ENCODE assay signal across 34 cellular contexts in the genomic region with DNA sequence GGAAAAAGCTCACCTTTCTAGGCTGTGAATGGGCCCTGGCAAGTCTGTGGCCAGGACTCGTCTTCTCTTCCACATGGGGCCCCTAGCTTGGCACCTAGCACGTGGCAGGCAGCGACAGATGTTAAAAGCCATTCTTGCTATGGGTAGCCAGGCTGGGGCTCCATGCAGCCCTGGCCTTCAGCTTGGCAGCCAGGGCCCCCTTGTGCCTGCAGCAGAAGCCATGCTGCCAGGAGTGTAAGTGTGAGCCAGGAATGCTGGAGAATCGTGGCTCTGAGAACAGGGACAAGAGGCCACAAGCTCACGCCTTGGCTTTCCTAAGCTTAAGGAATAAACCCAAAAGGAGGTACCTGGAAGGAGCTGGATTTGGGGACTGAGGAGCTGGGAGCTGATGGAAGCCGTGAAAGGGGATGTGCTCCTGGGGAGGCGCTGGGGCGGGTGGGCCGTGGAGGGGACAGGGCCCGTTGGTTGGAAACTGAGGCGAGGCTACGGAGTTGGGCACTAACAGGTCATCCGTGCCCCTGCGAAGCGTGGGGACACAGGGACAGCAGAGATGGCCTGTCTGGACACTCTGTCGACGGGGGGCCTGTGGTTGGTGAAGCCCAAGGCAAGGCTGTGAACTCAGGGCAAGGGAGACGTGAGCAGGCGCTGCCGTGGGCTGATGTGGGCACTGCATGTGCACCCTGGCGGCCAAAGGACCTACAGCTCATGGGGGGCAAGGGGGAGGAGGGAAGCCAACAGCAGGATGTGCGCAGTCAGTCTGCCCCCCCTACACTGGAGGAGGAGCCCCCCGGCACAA. TPM values are rescaled to one million over a fixed set of nuclear protein-coding genes. Genes with fewer than 3 reads are reported as not detected.
"Had no signal": no experiment of that assay in that cellular context is flagged by ENCODE, and none has a peak within 500 bp of the region (broad histone marks: within the 10 kb centered on the region; RNA-seq: fewer than 3 reads in every experiment).

No MANE protein-coding gene starts in this region.

- H3K9me3 ChIP-seq: ascending aorta, MG63, Peyer's patch, SJSA1, SK-N-SH had no signal

- H3K36me3 ChIP-seq: ascending aorta, cardiac muscle cell, MG63, Peyer's patch, SJSA1 had no signal

- H3K27ac ChIP-seq: ascending aorta, cardiac muscle cell, Peyer's patch, SJSA1, VCaP had no signal

- ATAC-seq: T-cell had no signal

- DNase-seq: activated B cell treated with CpG ODN at 0.5 μM for 24 hours; activated CD4-positive, alpha-beta memory T cell treated with anti-CD3 and anti-CD28 coated beads for 36 hours; activated CD4-positive, alpha-beta T cell treated with anti-CD3 and anti-CD28 coated beads for 4 hours; activated CD4-positive, alpha-beta T cell treated with anti-CD3 and anti-CD28 coated beads, Interleukin-2, amount 50 U/mL, for 1 hour; activated CD4-positive, CD25-positive, alpha-beta regulatory T cell treated with anti-CD3 and anti-CD28 coated beads, Interleukin-2, amount 50 U/mL, for 72 hours; activated gamma-delta T cell; activated naive CD4-positive, alpha-beta T cell treated with Interleukin-2 at 50 U/mL for 16 hours; activated naive CD8-positive, alpha-beta T cell treated with anti-CD3 and anti-CD28 coated beads, Interleukin-2, amount 10 ng/mL, durations not matched to agents 7 days and 5 days; amygdala; Kasumi-1; KG1; MG63; NCI-H1048; NCI-H1105 treated with DMSO at 0.1 percent for 48 hours; NCI-H1436; NCI-H1694; NCI-H1930; NCI-H2081 treated with DMSO at 0.1 percent for 48 hours; NCI-H345; NCI-H524 treated with DMSO at 0.1 percent for 48 hours; Peyer's patch; RPMI8226; SHP77 treated with DMSO at 0.1 percent for 48 hours; SK-N-SH; T-cell; T-helper 2 cell; T-helper 9 cell had no signal

- H3K4me3 ChIP-seq: ascending aorta, cardiac muscle cell, MG63, Peyer's patch, SJSA1 had no signal

- H3K4me1 ChIP-seq: ascending aorta, Peyer's patch, SJSA1 had no signal

- H3K27me3 ChIP-seq: ascending aorta, cardiac muscle cell, MG63, Peyer's patch, SJSA1 had no signal

RNA-seq across cellular contexts. Expression of gene OPN1LW, which starts 0.9 kb away (rescaled TPM):
- total RNA-seq: activated B cell treated with CpG ODN at 0.5 μM for 24 hours; activated CD4-positive, alpha-beta memory T cell treated with anti-CD3 and anti-CD28 coated beads for 36 hours; activated naive CD8-positive, alpha-beta T cell treated with anti-CD3 and anti-CD28 coated beads, Interleukin-2, amount 10 ng/mL, durations not matched to agents 7 days and 5 days; activated T-helper 2 cell treated with anti-CD3 and anti-CD28 coated beads, Interferon-gamma antibody, Interleukin-2, Interleukin-4, amounts not matched to agents 10 μg/mL and 5 μg/mL and 100 μg/mL, durations not matched to agents 14 hours and 24 hours and 36 hours; ascending aorta; cardiac muscle cell; NCI-H460; Peyer's patch; SJSA1; T-cell had no signal
- polyA plus RNA-seq: adipose tissue, cardiac muscle cell, SK-N-SH had no signal

RNA-seq across cellular contexts. Expression of gene OPN1MW, which starts 39.2 kb away (rescaled TPM):
- total RNA-seq: activated B cell treated with CpG ODN at 0.5 μM for 24 hours; activated CD4-positive, alpha-beta memory T cell treated with anti-CD3 and anti-CD28 coated beads for 36 hours; activated naive CD8-positive, alpha-beta T cell treated with anti-CD3 and anti-CD28 coated beads, Interleukin-2, amount 10 ng/mL, durations not matched to agents 7 days and 5 days; activated T-helper 2 cell treated with anti-CD3 and anti-CD28 coated beads, Interferon-gamma antibody, Interleukin-2, Interleukin-4, amounts not matched to agents 10 μg/mL and 5 μg/mL and 100 μg/mL, durations not matched to agents 14 hours and 24 hours and 36 hours; ascending aorta; cardiac muscle cell; NCI-H460; Peyer's patch; SJSA1; T-cell had no signal
- polyA plus RNA-seq: adipose tissue, cardiac muscle cell, SK-N-SH had no signal
